ENCODE assay signal across 1 cellular context in genomic region chr12:100437038-100437841, GRCh38.
A peak's percentile ranks its signal among the peaks of the same experiment; 100 is the strongest.
TF ChIP-seq lines count a peak whose summit lies in the region.

No MANE protein-coding gene starts in this region.

TF ChIP-seq in HepG2, 621 proteins besides CTCF, POLR2A, EP300 and RAD21 (continued from another document and continues in another):
- no peak for TF ChIP-seq ZNF704 (CRISPR knock-in tag; IDR thresholded peaks at IDR 0.05; ENCODE audit: borderline replicate concordance)
- no peak for TF ChIP-seq HOXA9 (CRISPR knock-in tag; IDR thresholded peaks at IDR 0.05; ENCODE audit: borderline replicate concordance)
- no peak for TF ChIP-seq NFE2L1 (CRISPR knock-in tag; IDR thresholded peaks at IDR 0.05; ENCODE audit: borderline replicate concordance)
- no peak for TF ChIP-seq ZNF274 (CRISPR knock-in tag; IDR thresholded peaks at IDR 0.05)
- TF ChIP-seq HMG20A (CRISPR knock-in tag; IDR thresholded peaks at IDR 0.05; ENCODE audit: borderline replicate concordance) = peak; percentile 98
- no peak for TF ChIP-seq SMARCE1 (IDR thresholded peaks at IDR 0.05; ENCODE audit: borderline replicate concordance)
- TF ChIP-seq ATF2 (CRISPR knock-in tag; IDR thresholded peaks at IDR 0.05) = peak; percentile 88
- TF ChIP-seq FOXC1 (CRISPR knock-in tag; IDR thresholded peaks at IDR 0.05; ENCODE audit: borderline replicate concordance) = no peak
- TF ChIP-seq NCOA5 (CRISPR knock-in tag; IDR thresholded peaks at IDR 0.05) = no peak
- TF ChIP-seq ZNF556 (CRISPR knock-in tag; IDR thresholded peaks at IDR 0.05; ENCODE audit: borderline replicate concordance) = no peak
- TF ChIP-seq SRSF9 (IDR thresholded peaks at IDR 0.05; ENCODE audit: borderline replicate concordance, insufficient read depth, low read depth, low read length, poor library complexity, severe bottlenecking) = no peak
- peak; percentile 90 for TF ChIP-seq ZMYM3 (CRISPR knock-in tag; IDR thresholded peaks at IDR 0.05)
- TF ChIP-seq RORA (CRISPR knock-in tag; IDR thresholded peaks at IDR 0.05) = no peak
- TF ChIP-seq HMGA1 (CRISPR knock-in tag; conservative IDR thresholded peaks at IDR 0.05) = no peak
- peak; percentile 91 for TF ChIP-seq IRF2 (CRISPR knock-in tag; IDR thresholded peaks at IDR 0.05)
- 0 out of 2 replicates have a peak, but pooled peaks have one; percentile 25 for TF ChIP-seq ZNF329 (CRISPR knock-in tag; IDR thresholded peaks at IDR 0.05; ENCODE audit: low read depth)
- no peak for TF ChIP-seq REXO4 (CRISPR knock-in tag; IDR thresholded peaks at IDR 0.05; ENCODE audit: borderline replicate concordance)
- no peak for TF ChIP-seq ZIK1 (CRISPR knock-in tag; IDR thresholded peaks at IDR 0.05; ENCODE audit: borderline replicate concordance, low read depth)
- peak; percentile 94 for TF ChIP-seq SKIL (CRISPR knock-in tag; IDR thresholded peaks at IDR 0.05; ENCODE audit: borderline replicate concordance)
- peak; percentile 84 for TF ChIP-seq KAT8 (CRISPR knock-in tag; IDR thresholded peaks at IDR 0.05)
- TF ChIP-seq ZNF280B (CRISPR knock-in tag; IDR thresholded peaks at IDR 0.05; ENCODE audit: borderline replicate concordance) = no peak
- no peak for TF ChIP-seq NFYC (CRISPR knock-in tag; IDR thresholded peaks at IDR 0.05)
- no peak for TF ChIP-seq ZSCAN22 (CRISPR knock-in tag; IDR thresholded peaks at IDR 0.05)
- TF ChIP-seq ZNF574 (CRISPR knock-in tag; IDR thresholded peaks at IDR 0.05) = peak; percentile 78
- no peak for TF ChIP-seq ZNF790 (CRISPR knock-in tag; IDR thresholded peaks at IDR 0.05; ENCODE audit: borderline replicate concordance)
- no peak for TF ChIP-seq AKAP8 (CRISPR knock-in tag; IDR thresholded peaks at IDR 0.05)
- no peak for TF ChIP-seq ZNF670 (CRISPR knock-in tag; IDR thresholded peaks at IDR 0.05; ENCODE audit: borderline replicate concordance)
- no peak for TF ChIP-seq MXD1 (CRISPR knock-in tag; IDR thresholded peaks at IDR 0.05)
- TF ChIP-seq ZNF121 (CRISPR knock-in tag; IDR thresholded peaks at IDR 0.05) = peak; percentile 49; the same call in 1 of the 2 replicates
- TF ChIP-seq FUBP1 (CRISPR knock-in tag; IDR thresholded peaks at IDR 0.05; ENCODE audit: borderline replicate concordance) = no peak
- no peak for TF ChIP-seq SNRNP70 (IDR thresholded peaks at IDR 0.05; ENCODE audit: low read depth, low read length)
- TF ChIP-seq GRHL1 (CRISPR knock-in tag; conservative IDR thresholded peaks at IDR 0.05) = no peak
- no peak for TF ChIP-seq FLYWCH1 (CRISPR knock-in tag; IDR thresholded peaks at IDR 0.05)
- TF ChIP-seq ZBTB39 (CRISPR knock-in tag; IDR thresholded peaks at IDR 0.05) = no peak
- TF ChIP-seq DNMT1 (CRISPR knock-in tag; IDR thresholded peaks at IDR 0.05) = no peak
- no peak for TF ChIP-seq ZNF7 (CRISPR knock-in tag; IDR thresholded peaks at IDR 0.05)
- TF ChIP-seq ZFP37 (CRISPR knock-in tag; IDR thresholded peaks at IDR 0.05; ENCODE audit: borderline replicate concordance) = 0 out of 2 replicates have a peak, but pooled peaks have one; percentile 46
- TF ChIP-seq ZNF792 (CRISPR knock-in tag; IDR thresholded peaks at IDR 0.05) = peak; percentile 73
- no peak for TF ChIP-seq ZNF33A (CRISPR knock-in tag; IDR thresholded peaks at IDR 0.05; ENCODE audit: borderline replicate concordance)
- no peak for TF ChIP-seq ZNF180 (CRISPR knock-in tag; IDR thresholded peaks at IDR 0.05; ENCODE audit: borderline replicate concordance, low read depth)
- no peak for TF ChIP-seq ZNF883 (CRISPR knock-in tag; IDR thresholded peaks at IDR 0.05; ENCODE audit: not compliant biosample characterization)
- no peak for TF ChIP-seq HIC2 (CRISPR knock-in tag; IDR thresholded peaks at IDR 0.05; ENCODE audit: low read depth)
- TF ChIP-seq ZBTB43 (CRISPR knock-in tag; conservative IDR thresholded peaks at IDR 0.05) = peak; percentile 80
- TF ChIP-seq SYNCRIP (IDR thresholded peaks at IDR 0.05; ENCODE audit: insufficient read depth, low read depth, low read length) = no peak
- TF ChIP-seq MTA3 (CRISPR knock-in tag; IDR thresholded peaks at IDR 0.05) = no peak
- no peak for TF ChIP-seq NONO (IDR thresholded peaks at IDR 0.05)
- TF ChIP-seq NONO (CRISPR knock-in tag; conservative IDR thresholded peaks at IDR 0.05) = peak; percentile 63; the same call in 1 of the 2 replicates
